ENCODE assay signal across 9 cellular contexts in genomic region chr4:69760455-69760854, GRCh38. TPM values are rescaled to one million over a fixed set of nuclear protein-coding genes. Genes with fewer than 3 reads are reported as not detected.
DNase-seq lines count a peak whose midpoint lies in the region; ATAC-seq, FAIRE-seq and TF ChIP-seq lines count a peak whose summit lies in the region.
"Had no signal": no experiment of that assay in that cellular context is flagged by ENCODE, and none has a peak within 500 bp of the region (broad histone marks: within the 10 kb centered on the region; RNA-seq: fewer than 3 reads in every experiment).

TSS of gene SULT1B1 (minus strand) at chr4:69760620. CDS start at chr4:69755217, 5,403 bp downstream.

- no peak for ATAC-seq in HG03039 (IDR thresholded peaks at IDR 0.05; ENCODE audit: unreplicated experiment)
- ATAC-seq in GM21529 (IDR thresholded peaks at IDR 0.05; ENCODE audit: unreplicated experiment), result no peak

- H3K27me3 ChIP-seq in CD4-positive, alpha-beta memory T cell (ENCODE audit: insufficient read depth, low read length), result no peaks in the 10 kb centered on the region
- H3K27me3 ChIP-seq in bronchial epithelial cell (ENCODE audit: control insufficient read depth, insufficient read depth, low read length) (no peaks in the 10 kb centered on the region), prostate gland (replicated peaks; ENCODE audit: insufficient read depth) (no peaks in the 10 kb centered on the region)

- no peaks in the 10 kb centered on the region for H3K9me3 ChIP-seq in CD4-positive, alpha-beta memory T cell (ENCODE audit: control insufficient read depth in 1 of 2, low read length in 2 of 2)
- H3K9me3 ChIP-seq in SK-N-MC (ENCODE audit: low read depth, low read length), result no peaks in the 10 kb centered on the region
- no peaks in the 10 kb centered on the region for H3K9me3 ChIP-seq in prostate gland

- WGBS in prostate gland, result 13% methylated on average over 2 of the region's 2 CpGs

- intact Hi-C loops in CD4-positive, alpha-beta memory T cell (cut with micrococcal nuclease), result loop anchor here (2.0 kb wide), 1 partner anchor 62 kb away; no protein-coding TSS in a partner anchor
- intact Hi-C loops in prostate gland (cut with DNase I), result no loop called here

- TF ChIP-seq CTCF in bronchial epithelial cell (IDR thresholded peaks at IDR 0.05; ENCODE audit: insufficient read depth, low read length, severe bottlenecking) (no peak), prostate gland (IDR thresholded peaks at IDR 0.05) (no peak)

- POLR2A ChIA-PET in CD4-positive, alpha-beta memory T cell (lab: Charles Lee; ENCODE audit: partially characterized antibody), result interaction anchor here (1.0 to 1.2 kb wide), 3 partner anchors 9 to 99 kb away, joined by 4 to 7 read pairs (median 4); no protein-coding TSS in a partner anchor

- H3K9me3 Mint-ChIP-seq in CD4-positive, alpha-beta memory T cell, result peaks cover 0 to 4% (median 0%) of the 10 kb centered on the region in 8 donors

- H3K27ac ChIP-seq in CD4-positive, alpha-beta memory T cell (ENCODE audit: low read depth, low read length), result peak within 1 kb of the TSS; percentile 11
- H3K27ac ChIP-seq in SK-N-MC, result peak within 1 kb of the TSS; percentile 11; the same call in 1 of the 2 replicates
- H3K27ac ChIP-seq in prostate gland, result no peak within 1 kb of the TSS

- peak within 1 kb of the TSS; percentile 4 for H3K9ac ChIP-seq in SK-N-MC (ENCODE audit: insufficient read length)

- H3K27me3 Mint-ChIP-seq in CD4-positive, alpha-beta memory T cell, result no peaks in the 10 kb centered on the region

- H3K36me3 ChIP-seq in CD4-positive, alpha-beta memory T cell (ENCODE audit: insufficient read depth, low read length), result no peaks in the 10 kb centered on the region
- H3K36me3 ChIP-seq in SK-N-MC (ENCODE audit: insufficient read depth, low read length), result no peaks in the 10 kb centered on the region
- no peaks in the 10 kb centered on the region for H3K36me3 ChIP-seq in bronchial epithelial cell (ENCODE audit: control insufficient read depth, insufficient read depth, low read length)
- no peaks in the 10 kb centered on the region for H3K36me3 ChIP-seq in prostate gland

- peak; percentile 62 to 73 (median 64) for DNase-seq in CD4-positive, alpha-beta memory T cell
- DNase-seq in SK-N-MC (ENCODE audit: low read depth, low spot score), result no peak
- peak; percentile 46 for DNase-seq in bronchial epithelial cell (ENCODE audit: low read depth)
- DNase-seq in myocyte (ENCODE audit: low read depth), result peak; percentile 13
- no peak for DNase-seq in superior temporal gyrus (ENCODE audit: extremely low spot score)
- DNase-seq in prostate gland (ENCODE audit: low spot score), result no peak
- DNase-seq: left cardiac atrium had no signal

- CTCF ChIA-PET in CD4-positive, alpha-beta memory T cell (lab: Charles Lee; ENCODE audit: partially characterized antibody), result interaction anchor here (1.2 to 3.0 kb wide), 2 partner anchors 63 to 70 kb away, joined by 3 to 22 read pairs; no protein-coding TSS in a partner anchor

- peak within 1 kb of the TSS; percentile 13 to 22 for H3K4me3 ChIP-seq in CD4-positive, alpha-beta memory T cell (ENCODE audit: low read length in 2 of 2)
- H3K4me3 ChIP-seq in SK-N-MC (no peak within 1 kb of the TSS), bronchial epithelial cell (ENCODE audit: low read depth, low read length) (no peak within 1 kb of the TSS), prostate gland (no peak within 1 kb of the TSS)

- H3K4me1 ChIP-seq in CD4-positive, alpha-beta memory T cell (ENCODE audit: insufficient read depth, low read length), result peaks cover 49% of the 10 kb centered on the region
- H3K4me1 ChIP-seq in prostate gland (replicated peaks), result no peaks in the 10 kb centered on the region

- H3K4me3 Mint-ChIP-seq in CD4-positive, alpha-beta memory T cell, result peak within 1 kb of the TSS; percentile 83 to 94 (median 88)

- peak within 1 kb of the TSS; percentile 80 to 93 (median 86) for H3K27ac Mint-ChIP-seq in CD4-positive, alpha-beta memory T cell

- no peaks in the 10 kb centered on the region for H3K36me3 Mint-ChIP-seq in CD4-positive, alpha-beta memory T cell

- no peak for TF ChIP-seq POLR2A in prostate gland (IDR thresholded peaks at IDR 0.05)

- H3K4me1 Mint-ChIP-seq in CD4-positive, alpha-beta memory T cell, result peaks cover 22 to 48% (median 30%) of the 10 kb centered on the region in 4 donors

- FAIRE-seq in bronchial epithelial cell (lab: Jason Lieb, UNC), result no peak

RNA-seq across cellular contexts. Expression of gene SULT1B1, which starts in this region (rescaled TPM):
- 1 to 10 TPM; 5.7 to 7.6 TPM for total RNA-seq in CD4-positive, alpha-beta memory T cell
- polyA plus RNA-seq in CD4-positive, alpha-beta memory T cell, result 1 to 10 TPM; 4.2 to 4.7 TPM
- 0.13 and 0.26 TPM in 2 replicates for total RNA-seq in bronchial epithelial cell
- total RNA-seq in myocyte, result under 0.01 TPM in 1 of 2 replicates, not detected in the other
- 0.01 TPM for polyA plus RNA-seq in myocyte (2012)
- 1 to 10 TPM in 1 of 2 donors, under 1 TPM in 1; 0.36 to 3.0 TPM for total RNA-seq in prostate gland

Comparison
In these comparisons a context has a peak if more than half of its experiments do, and no peak if none do; other contexts are left out.
1. Peak in DNase-seq in bronchial epithelial cell; RNA of the gene not detected or under 1 TPM.
2. Peak in DNase-seq in myocyte; RNA of the gene not detected or under 1 TPM.
3. DNase-seq: peak in CD4-positive, alpha-beta memory T cell (5 of 5); none in SK-N-MC (single experiment), superior temporal gyrus (single experiment) and prostate gland (single experiment).
4. H3K27ac ChIP-seq: peak in CD4-positive, alpha-beta memory T cell (single experiment) and SK-N-MC (single experiment); none in prostate gland (0 of 2).
5. H3K4me3 ChIP-seq: peak in CD4-positive, alpha-beta memory T cell (2 of 2); none in SK-N-MC (single experiment), bronchial epithelial cell (single experiment) and prostate gland (0 of 2).